In genomic region chr2:14074691-14075090, GRCh38 we compare ENCODE assay signal across 1 cellular context.
TF ChIP-seq lines count a peak whose summit lies in the region.

No MANE protein-coding gene starts in this region.

TF ChIP-seq in GM23338, 12 proteins besides CTCF, POLR2A, EP300 and RAD21 (continued from another document):
- no peak for TF ChIP-seq ZNF462 (CRISPR knock-in tag; IDR thresholded peaks at IDR 0.05)
